ENCODE assay signal across 8 cellular contexts in the genomic region with DNA sequence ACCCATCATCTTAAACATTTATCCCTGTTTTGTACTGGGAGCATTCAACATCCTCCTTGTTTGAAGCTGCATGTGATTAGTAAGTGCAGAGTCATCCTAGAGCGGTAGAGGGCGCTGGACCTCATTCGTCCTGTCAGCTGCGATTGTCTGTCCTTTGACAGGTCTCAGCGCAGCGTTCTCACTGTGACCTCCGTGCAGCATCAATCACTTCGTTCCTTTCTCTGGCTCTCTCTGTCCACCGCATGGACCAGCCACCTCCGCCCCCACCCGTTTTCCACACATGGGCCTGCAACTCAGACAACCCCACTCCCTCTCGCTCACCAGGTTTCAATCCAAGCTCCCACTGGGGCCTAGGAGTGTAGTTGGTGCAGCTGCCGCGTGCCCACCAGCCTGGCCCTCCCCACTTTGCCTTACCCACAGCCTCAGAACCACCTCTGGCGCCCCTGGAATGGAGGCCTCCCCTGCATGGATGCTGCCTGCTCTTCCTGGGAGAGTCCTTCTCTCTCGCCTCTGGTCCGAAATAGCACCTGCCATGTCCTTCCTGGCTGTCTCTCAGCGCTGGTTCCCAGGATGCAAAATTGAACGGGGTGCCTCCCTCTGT.
DNase-seq lines count a peak whose midpoint lies in the region; TF ChIP-seq lines count a peak whose summit lies in the region.

No MANE protein-coding gene starts in this region.

- DNase-seq in NCI-H1930 (lab: John Stamatoyannopoulos, UW) (peak; percentile 32 to 47), medulla oblongata (ENCODE audit: extremely low spot score) (peak; percentile 95), NCI-H446 treated with DMSO at 0.1 percent for 48 hours (lab: John Stamatoyannopoulos, UW) (no peak), epidermal melanocyte (ENCODE audit: insufficient read length, low spot score) (no peak)
- DNase-seq in activated CD4-positive, alpha-beta T cell treated with anti-CD3 and anti-CD28 coated beads, Interleukin-2, amount 50 U/mL, for 1 hour, result peak; percentile 60
- peak; percentile 44 for DNase-seq in effector CD4-positive, alpha-beta T cell
- peak; percentile 76 for DNase-seq in stimulated activated CD8-positive, alpha-beta memory T cell treated with anti-CD3 and anti-CD28 coated beads, Interleukin-4, amount 100 ng/mL, for 48 hours

- TF ChIP-seq CTCF in GM12873 (IDR thresholded peaks at IDR 0.05; ENCODE audit: insufficient read depth, low read depth, low read length, missing control alignments), result peak; percentile 81

Comparison
In these comparisons a context has a peak if more than half of its experiments do, and no peak if none do; other contexts are left out.
1. DNase-seq: peak in NCI-H1930 (2 of 2), activated CD4-positive, alpha-beta T cell treated with anti-CD3 and anti-CD28 coated beads, Interleukin-2, amount 50 U/mL, for 1 hour (single experiment), effector CD4-positive, alpha-beta T cell (single experiment), medulla oblongata (single experiment) and stimulated activated CD8-positive, alpha-beta memory T cell treated with anti-CD3 and anti-CD28 coated beads, Interleukin-4, amount 100 ng/mL, for 48 hours (single experiment); none in NCI-H446 treated with DMSO at 0.1 percent for 48 hours (single experiment) and epidermal melanocyte (single experiment).